ENCODE assay signal across 18 cellular contexts in the genomic region with DNA sequence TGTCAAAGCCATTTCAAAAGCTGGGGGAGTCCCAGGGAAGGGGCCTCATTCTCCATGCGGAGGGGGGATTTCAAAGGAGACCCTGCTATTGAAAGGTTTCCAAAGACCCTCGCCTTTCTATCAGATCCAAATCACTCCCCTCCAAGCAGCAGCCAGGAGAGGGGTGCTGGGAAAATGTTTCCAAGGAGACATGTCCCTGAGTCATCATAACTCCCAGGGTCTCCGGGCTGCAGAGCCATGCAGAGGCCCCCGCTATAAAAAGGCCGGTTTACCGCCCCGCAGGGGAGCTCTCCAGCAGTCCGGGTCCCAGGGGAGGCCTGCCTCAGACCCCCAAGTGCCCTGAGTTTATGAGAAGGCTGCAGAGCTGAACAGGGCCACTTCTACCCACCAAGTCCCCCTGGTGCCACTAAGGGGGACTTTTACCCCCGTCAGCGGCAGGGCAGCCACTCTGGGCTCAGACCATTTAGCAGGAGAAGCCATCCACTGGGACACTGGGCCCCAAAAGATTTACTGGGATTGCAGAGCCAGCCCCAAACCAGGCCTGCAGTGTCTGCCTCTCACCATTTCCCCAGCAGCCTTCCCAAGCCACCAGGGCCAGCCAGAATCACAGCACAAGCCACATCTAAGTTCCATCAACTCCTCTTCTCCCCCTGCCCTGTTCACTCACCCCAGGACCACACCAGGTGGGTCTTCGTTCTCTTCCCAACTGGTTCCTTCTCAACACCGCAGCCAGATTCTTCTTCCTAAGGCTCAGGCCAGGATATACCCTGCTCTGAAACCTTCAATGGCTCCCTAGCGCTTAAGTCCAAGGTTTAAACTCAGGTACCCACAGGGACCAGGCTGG.
DNase-seq lines count a peak whose midpoint lies in the region; ATAC-seq, FAIRE-seq and TF ChIP-seq lines count a peak whose summit lies in the region.
"Had no signal": no experiment of that assay in that cellular context is flagged by ENCODE, and none has a peak within 500 bp of the region (broad histone marks: within the 10 kb centered on the region; RNA-seq: fewer than 3 reads in every experiment).

No MANE protein-coding gene starts in this region.

- H2BK15ac ChIP-seq in H1 (ENCODE audit: low read length) = 0 out of 2 replicates have a peak overlapping the region, but pooled peaks have one; percentile 29

- peaks cover 28% of the 10 kb centered on the region for H3K4me1 Mint-ChIP-seq in neural progenitor cell
- H3K4me1 Mint-ChIP-seq in CD8-positive, alpha-beta memory T cell = no peaks in the 10 kb centered on the region
- no peaks in the 10 kb centered on the region for H3K4me1 Mint-ChIP-seq in MCF 10A (ENCODE audit: insufficient read depth, unreplicated experiment)

- H3K56ac ChIP-seq in H1 (replicated peaks; ENCODE audit: insufficient read length, low read depth, low read length) = no peak overlapping the region

- H3K4me1 ChIP-seq in H1 (replicated peaks in 1 of 4; ENCODE audit: control insufficient read depth in 3 of 4, insufficient read depth in 4 of 4, low read length in 3 of 4) = peaks cover 0 to 16% (median 10%) of the 10 kb centered on the region in 4 experiments; a peak in 6 of 7 replicates
- H3K4me1 ChIP-seq in neural progenitor cell = no peaks in the 10 kb centered on the region
- H3K4me1 ChIP-seq in CD8-positive, alpha-beta memory T cell (ENCODE audit: insufficient read depth, low read length) = no peaks in the 10 kb centered on the region

- CTCF ChIA-PET in H1 (lab: Charles Lee; ENCODE audit: partially characterized antibody) = interaction anchor here (0.8 to 2.8 kb wide), 3 partner anchors 11 to 79 kb away, joined by 3 to 8 read pairs (median 3); no protein-coding TSS in a partner anchor
- CTCF ChIA-PET in CD8-positive, alpha-beta memory T cell (lab: Charles Lee) = no interaction called here
- CTCF ChIA-PET in MCF 10A (lab: Yijun Ruan, JAX) = interaction anchor here (1.0 kb wide), 1 partner anchor 403 kb away, joined by 4 read pairs; the partner anchor contains the start of gene CNEP1R1

- WGBS in H1 (ENCODE audit: extremely low coverage in 1 of 2, insufficient coverage in 1 of 2, insufficient read length in 1 of 2, insufficient replicate concordance in 2 of 2, low coverage in 1 of 2, low lambda C conversion rate in 2 of 2, missing lambda C conversion rate in 1 of 2), 2 experiments = 85% methylated on average over 13 of the region's 13 CpGs; no CpG with 5 or more reads in 1 of the 2 experiments

- H3K23ac ChIP-seq in H1 (ENCODE audit: insufficient read length) = no peak overlapping the region

- H4K20me1 ChIP-seq in H1 (replicated peaks in 1 of 2; ENCODE audit: control insufficient read depth in 1 of 2, insufficient read depth in 2 of 2, low read length in 2 of 2) (peaks cover 0 to 5% of the 10 kb centered on the region in 2 experiments), neural progenitor cell (ENCODE audit: low read depth) (peaks cover 27% of the 10 kb centered on the region)

- no peaks in the 10 kb centered on the region for H3K9me3 ChIP-seq in H1 (ENCODE audit: insufficient read depth in 2 of 2, low read depth in 1 of 2, low read length in 1 of 2)
- H3K9me3 ChIP-seq in neural progenitor cell (ENCODE audit: low read depth) = no peaks in the 10 kb centered on the region
- no peaks in the 10 kb centered on the region for H3K9me3 ChIP-seq in CD8-positive, alpha-beta memory T cell (ENCODE audit: low read length)
- H3K9me3 ChIP-seq: neutrophil, suprapubic skin had no signal

- peak overlapping the region; percentile 70 for H3K27ac Mint-ChIP-seq in neural progenitor cell
- H3K27ac Mint-ChIP-seq in CD8-positive, alpha-beta memory T cell = no peak overlapping the region
- no peak overlapping the region for H3K27ac Mint-ChIP-seq in MCF 10A (ENCODE audit: low read depth, unreplicated experiment)

- no peak for TF ChIP-seq CTCF in H1 (IDR thresholded peaks at IDR 0.05; ENCODE audit: control extremely low read depth in 1 of 3, insufficient read depth in 1 of 3, low read depth in 1 of 3, low read length in 3 of 3)
- no peak for TF ChIP-seq CTCF in neural progenitor cell (IDR thresholded peaks at IDR 0.05)
- no peak for TF ChIP-seq CTCF in MCF 10A (IDR thresholded peaks at IDR 0.05; ENCODE audit: unreplicated experiment)

- no peak overlapping the region for H2BK20ac ChIP-seq in H1 (ENCODE audit: low read length)

- no peak for TF ChIP-seq POLR2A in H1 (IDR thresholded peaks at IDR 0.05; ENCODE audit: control extremely low read depth in 1 of 2, low read depth in 2 of 2, low read length in 2 of 2)

- no peak overlapping the region for H3K4me2 ChIP-seq in H1 (ENCODE audit: insufficient read depth in 1 of 2, low read depth in 2 of 2, low read length in 2 of 2)
- H3K4me2 ChIP-seq in neural progenitor cell = no peak overlapping the region

- H3K4me3 Mint-ChIP-seq in neural progenitor cell = no peak overlapping the region
- H3K4me3 Mint-ChIP-seq in CD8-positive, alpha-beta memory T cell = no peak overlapping the region
- no peak overlapping the region for H3K4me3 Mint-ChIP-seq in MCF 10A (ENCODE audit: unreplicated experiment)

- POLR2A ChIA-PET in H1 (lab: Charles Lee; ENCODE audit: partially characterized antibody) = no interaction called here
- POLR2A ChIA-PET in CD8-positive, alpha-beta memory T cell (lab: Charles Lee) = no interaction called here
- POLR2A ChIA-PET in MCF 10A (lab: Yijun Ruan, JAX) = no interaction called here

- no peak for FAIRE-seq in H1 (lab: Jason Lieb, UNC)

- no peaks in the 10 kb centered on the region for H3K27me3 ChIP-seq in H1 (replicated peaks in 1 of 4; ENCODE audit: control insufficient read depth in 3 of 4, extremely low read depth in 1 of 4, insufficient read depth in 3 of 4, low read length in 3 of 4)
- no peaks in the 10 kb centered on the region for H3K27me3 ChIP-seq in neural progenitor cell
- no peaks in the 10 kb centered on the region for H3K27me3 ChIP-seq in CD8-positive, alpha-beta memory T cell (ENCODE audit: insufficient read depth, low read length, poor library complexity, severe bottlenecking)
- H3K27me3 ChIP-seq: neutrophil, suprapubic skin had no signal

- 0 out of 2 replicates have a peak overlapping the region, but pooled peaks have one; percentile 60 for H2BK12ac ChIP-seq in H1 (ENCODE audit: low read depth, low read length)

- no peak for TF ChIP-seq RAD21 in H1 (IDR thresholded peaks at IDR 0.05 in 1 of 2, conservative IDR thresholded peaks at IDR 0.05 in 1 of 2; ENCODE audit: low read depth in 2 of 2, low read length in 2 of 2)

- no peak overlapping the region for H4K5ac ChIP-seq in H1 (ENCODE audit: insufficient read length, low read depth, low read length)

- H2AFZ ChIP-seq in H1 (ENCODE audit: low read length) (no peak overlapping the region), neural progenitor cell (replicated peaks) (no peak overlapping the region)

- BruUV-seq in MCF 10A (replicated peaks; lab: Mats Ljungman, UMichigan) = no TSS peak

- peaks cover 0 to 8% (median 0%) of the 10 kb centered on the region in 4 experiments; a peak in 1 of 8 replicates for H3K36me3 ChIP-seq in H1 (ENCODE audit: control insufficient read depth in 2 of 4, insufficient read depth in 4 of 4, low read length in 3 of 4)
- H3K36me3 ChIP-seq in neural progenitor cell = no peaks in the 10 kb centered on the region
- H3K36me3 ChIP-seq in CD8-positive, alpha-beta memory T cell (ENCODE audit: insufficient read depth, low read length) = no peaks in the 10 kb centered on the region
- H3K36me3 ChIP-seq: neutrophil, suprapubic skin had no signal

- H3K4me3 ChIP-seq in H1 (ENCODE audit: extremely low read depth in 1 of 4, insufficient read depth in 2 of 4, low read depth in 3 of 4, low read length in 4 of 4) (no peak overlapping the region), neural progenitor cell (no peak overlapping the region)
- H3K4me3 ChIP-seq in CD8-positive, alpha-beta memory T cell (ENCODE audit: low read length) = no peak overlapping the region
- H3K4me3 ChIP-seq: suprapubic skin had no signal

- peak; percentile 66 for DNase-seq in cardiac septum (ENCODE audit: low spot score)
- DNase-seq in left ventricle myocardium superior = no peak
- no peak for DNase-seq in H1 (ENCODE audit: low read depth in 1 of 2, low spot score in 2 of 2)
- DNase-seq in neural progenitor cell (ENCODE audit: low spot score) = no peak
- peak; percentile 38 for DNase-seq in ureter (ENCODE audit: low spot score)
- no peak for DNase-seq in CD8-positive, alpha-beta memory T cell
- DNase-seq in DMS 273 (lab: John Stamatoyannopoulos, UW; ENCODE audit: unreplicated experiment) = no peak
- DNase-seq in MCF 10A (ENCODE audit: unreplicated experiment) = no peak
- DNase-seq: activated CD4-positive, CD25-positive, alpha-beta regulatory T cell; anterior cingulate cortex; Calu3; glutamatergic neuron; left colon; NCI-H1092 treated with DMSO at 0.1 percent for 48 hours; OCI-M1; SW 1271 had no signal

- H3K79me1 ChIP-seq in H1 (ENCODE audit: low read depth, low read length) = peaks cover 4% of the 10 kb centered on the region; the same call in 1 of the 2 replicates

- H3K9me3 Mint-ChIP-seq in neural progenitor cell = no peaks in the 10 kb centered on the region
- H3K9me3 Mint-ChIP-seq in CD8-positive, alpha-beta memory T cell = no peaks in the 10 kb centered on the region
- no peaks in the 10 kb centered on the region for H3K9me3 Mint-ChIP-seq in MCF 10A (ENCODE audit: unreplicated experiment)

- H3K4ac ChIP-seq in H1 (replicated peaks; ENCODE audit: insufficient read length, low read depth, low read length) = no peak overlapping the region

- H4K8ac ChIP-seq in H1 (ENCODE audit: extremely low read depth, insufficient read depth, low read length) = no peak overlapping the region

- H3K14ac ChIP-seq in H1 (ENCODE audit: insufficient read length) = no peak overlapping the region

- intact Hi-C loops in cardiac septum (cut with DNase I) = no loop called here
- intact Hi-C loops in left ventricle myocardium superior (cut with micrococcal nuclease) = no loop called here
- intact Hi-C loops in MCF 10A (cut with micrococcal nuclease) = no loop called here

- ATAC-seq in left ventricle myocardium superior = no peak
- ATAC-seq: left colon had no signal

- peaks cover 7% of the 10 kb centered on the region for H3K36me3 Mint-ChIP-seq in neural progenitor cell
- no peaks in the 10 kb centered on the region for H3K36me3 Mint-ChIP-seq in CD8-positive, alpha-beta memory T cell
- no peaks in the 10 kb centered on the region for H3K36me3 Mint-ChIP-seq in MCF 10A (ENCODE audit: insufficient read depth, unreplicated experiment)

- no peak overlapping the region for H4K91ac ChIP-seq in H1 (replicated peaks; ENCODE audit: insufficient read length, low read length)

- H3K79me2 ChIP-seq in H1 (ENCODE audit: control insufficient read depth in 1 of 2, insufficient read depth in 2 of 2, low read length in 2 of 2) = no peaks in the 10 kb centered on the region; a peak in 1 of 4 replicates
- H3K79me2 ChIP-seq in neural progenitor cell (ENCODE audit: low read depth) = no peaks in the 10 kb centered on the region

- 0 out of 2 replicates have a peak overlapping the region, but pooled peaks have one; percentile 39 for H2AK5ac ChIP-seq in H1 (ENCODE audit: low read depth, low read length)

- H3K18ac ChIP-seq in H1 (ENCODE audit: extremely low read depth, low read length) = no peak overlapping the region

- H3K23me2 ChIP-seq in H1 (ENCODE audit: low read depth, low read length) = peaks cover 7% of the 10 kb centered on the region

- H2BK120ac ChIP-seq in H1 (replicated peaks; ENCODE audit: low read depth, low read length) = no peak overlapping the region

- H3K27me3 Mint-ChIP-seq in neural progenitor cell (ENCODE audit: insufficient read depth, low read depth) (peaks cover 10% of the 10 kb centered on the region), MCF 10A (ENCODE audit: insufficient read depth, unreplicated experiment) (no peaks in the 10 kb centered on the region)
- peaks cover 0 to 2% of the 10 kb centered on the region in 2 donors for H3K27me3 Mint-ChIP-seq in CD8-positive, alpha-beta memory T cell

- no peak for TF ChIP-seq EP300 in H1 (IDR thresholded peaks at IDR 0.05; ENCODE audit: borderline replicate concordance in 1 of 2, low read depth in 2 of 2, low read length in 2 of 2)

- no peak overlapping the region for H2BK5ac ChIP-seq in H1 (ENCODE audit: low read depth, low read length)

- H3F3A ChIP-seq in neural progenitor cell (ENCODE audit: low read depth) = no peaks in the 10 kb centered on the region

- H3K27ac ChIP-seq in H1 (ENCODE audit: low read depth, low read length) (no peak overlapping the region), neural progenitor cell (no peak overlapping the region)
- no peak overlapping the region for H3K27ac ChIP-seq in CD8-positive, alpha-beta memory T cell (ENCODE audit: low read depth, low read length)
- H3K27ac ChIP-seq: neutrophil, suprapubic skin had no signal

- H3K9ac ChIP-seq in H1 (replicated peaks in 1 of 4; ENCODE audit: extremely low read depth in 1 of 4, low read depth in 3 of 4, low read length in 3 of 4) = no peak overlapping the region
- H3K9ac ChIP-seq in neural progenitor cell = no peak overlapping the region

Comparison
In these comparisons a context has a peak if more than half of its experiments do, and no peak if none do; other contexts are left out.
1. DNase-seq: peak in cardiac septum (single experiment) and ureter (single experiment); none in left ventricle myocardium superior (single experiment), H1 (0 of 2), neural progenitor cell (single experiment), CD8-positive, alpha-beta memory T cell (0 of 5), DMS 273 (single experiment) and MCF 10A (single experiment).